In genomic region chr11:61826930-61827572, GRCh38 we compare ENCODE assay signal across 1 cellular context.
TF ChIP-seq lines count a peak whose summit lies in the region.

No MANE protein-coding gene starts in this region.

TF ChIP-seq in WTC11, 78 proteins besides CTCF, POLR2A, EP300 and RAD21 (continued from another document):
- TF ChIP-seq STAT6 (CRISPR knock-in tag; conservative IDR thresholded peaks at IDR 0.05; ENCODE audit: low read depth) = no peak
- TF ChIP-seq ETV6 (CRISPR knock-in tag; IDR thresholded peaks at IDR 0.05) = no peak
- TF ChIP-seq CREM (CRISPR knock-in tag; IDR thresholded peaks at IDR 0.05) = no peak
- no peak for TF ChIP-seq RORB (CRISPR knock-in tag; IDR thresholded peaks at IDR 0.05)
- no peak for TF ChIP-seq ZBTB21 (CRISPR knock-in tag; IDR thresholded peaks at IDR 0.05; ENCODE audit: borderline replicate concordance)
- TF ChIP-seq ZNF232 (CRISPR knock-in tag; IDR thresholded peaks at IDR 0.05) = no peak
- TF ChIP-seq NFYB (CRISPR knock-in tag; conservative IDR thresholded peaks at IDR 0.05; ENCODE audit: low read depth) = no peak
- peak; percentile 18; the same call in 1 of the 2 replicates for TF ChIP-seq CREB1 (CRISPR knock-in tag; IDR thresholded peaks at IDR 0.05)
- TF ChIP-seq MAX (CRISPR knock-in tag; IDR thresholded peaks at IDR 0.05) = peak; percentile 55
- TF ChIP-seq MLX (CRISPR knock-in tag; IDR thresholded peaks at IDR 0.05) = no peak
- no peak for TF ChIP-seq CDX4 (CRISPR knock-in tag; IDR thresholded peaks at IDR 0.05; ENCODE audit: borderline replicate concordance)
- TF ChIP-seq ATF2 (CRISPR knock-in tag; IDR thresholded peaks at IDR 0.05; ENCODE audit: borderline replicate concordance, low read depth) = no peak
- TF ChIP-seq USF2 (CRISPR knock-in tag; IDR thresholded peaks at IDR 0.05) = no peak
- no peak for TF ChIP-seq E2F5 (CRISPR knock-in tag; IDR thresholded peaks at IDR 0.05)
- TF ChIP-seq AFF4 (CRISPR knock-in tag; IDR thresholded peaks at IDR 0.05; ENCODE audit: borderline replicate concordance) = 0 out of 2 replicates have a peak, but pooled peaks have one; percentile 3
